Comparison of ENCODE assay signal across 8 cellular contexts in the genomic region with DNA sequence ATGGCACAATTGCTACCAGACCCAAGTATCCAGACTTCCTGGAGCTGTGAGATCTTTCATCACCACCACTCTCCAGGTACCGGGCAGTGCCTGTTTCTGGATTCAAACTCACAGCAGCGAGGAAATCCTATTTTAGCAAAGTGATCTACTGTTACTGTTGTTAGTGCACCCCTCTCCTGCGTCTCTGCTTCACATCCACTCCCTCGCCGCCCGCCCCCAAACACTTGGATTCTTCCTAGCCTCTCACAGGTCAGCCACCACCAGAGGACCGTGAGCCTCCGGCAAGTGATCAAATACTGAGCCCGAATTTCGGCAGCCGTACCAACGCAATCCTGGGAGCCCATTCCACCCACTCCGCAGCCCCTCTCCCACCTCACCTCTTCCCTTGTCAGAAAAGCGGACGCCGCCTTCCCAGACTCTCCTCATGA. TPM values are rescaled to one million over a fixed set of nuclear protein-coding genes. Genes with fewer than 3 reads are reported as not detected.
A peak's percentile ranks its signal among the peaks of the same experiment; 100 is the strongest.
DNase-seq lines count a peak whose midpoint lies in the region; ATAC-seq and TF ChIP-seq lines count a peak whose summit lies in the region.

No MANE protein-coding gene starts in this region.

- 0% methylated on average over 14 of the region's 16 CpGs for WGBS in esophagus muscularis mucosa

- DNase-seq in BE2C (peak; percentile 44), NCI-H82 treated with DMSO at 0.1 percent for 48 hours (lab: John Stamatoyannopoulos, UW; ENCODE audit: unreplicated experiment) (peak; percentile 66), esophagus muscularis mucosa (ENCODE audit: extremely low spot score) (peak; percentile 93), stromal cell of bone marrow (ENCODE audit: low read depth) (peak; percentile 50)
- peak; percentile 80 for DNase-seq in activated CD8-positive, alpha-beta memory T cell treated with anti-CD3 and anti-CD28 coated beads, Interleukin-2, amount 50 U/mL, for 48 hours

- TF ChIP-seq POLR2A in esophagus muscularis mucosa (IDR thresholded peaks at IDR 0.05; ENCODE audit: low read depth): no peak

- H3K27me3 ChIP-seq in BE2C (no peaks in the 10 kb centered on the region), esophagus muscularis mucosa (peaks cover 0 to 7% (median 0%) of the 10 kb centered on the region in 4 donors), muscle layer of duodenum (ENCODE audit: low read depth, low read length) (no peaks in the 10 kb centered on the region)

- ATAC-seq in GM18870 (IDR thresholded peaks at IDR 0.05; ENCODE audit: unreplicated experiment) (peak; percentile 27), HG03097 (IDR thresholded peaks at IDR 0.05; ENCODE audit: low FRiP score, unreplicated experiment) (peak; percentile 40)

- H3K9me3 ChIP-seq in BE2C (no peaks in the 10 kb centered on the region), esophagus muscularis mucosa (no peaks in the 10 kb centered on the region), muscle layer of duodenum (ENCODE audit: control insufficient read depth in 1 of 2, low read length in 2 of 2) (no peaks in the 10 kb centered on the region)

- intact Hi-C loops in esophagus muscularis mucosa (cut with DNase I): loop anchor here (5.0 kb wide), 1 partner anchor 87 kb away; a partner anchor contains a TSS

- H3K36me3 ChIP-seq in BE2C: peaks cover 2% of the 10 kb centered on the region
- peaks cover 0 to 8% (median 0%) of the 10 kb centered on the region in 4 donors for H3K36me3 ChIP-seq in esophagus muscularis mucosa
- H3K36me3 ChIP-seq in muscle layer of duodenum (ENCODE audit: control insufficient read depth in 1 of 2, insufficient read depth in 2 of 2, low read length in 2 of 2): peaks cover 6 to 8% of the 10 kb centered on the region in 2 donors

- no peak for TF ChIP-seq EP300 in esophagus muscularis mucosa (IDR thresholded peaks at IDR 0.05)

- H3K4me1 ChIP-seq in BE2C: no peaks in the 10 kb centered on the region
- peaks cover 10 to 28% (median 25%) of the 10 kb centered on the region in 4 donors for H3K4me1 ChIP-seq in esophagus muscularis mucosa
- peaks cover 4 to 20% of the 10 kb centered on the region in 2 donors for H3K4me1 ChIP-seq in muscle layer of duodenum (ENCODE audit: control insufficient read depth in 1 of 2, insufficient read depth in 2 of 2, low read length in 2 of 2)

- TF ChIP-seq CTCF in BE2C (IDR thresholded peaks at IDR 0.05; ENCODE audit: low read depth, low read length) (no peak), esophagus muscularis mucosa (IDR thresholded peaks at IDR 0.05) (peak in 1 of 3 experiments; percentile 9)

- H3K27ac ChIP-seq in esophagus muscularis mucosa (replicated peaks in 1 of 4) (peak overlapping the region; percentile 87 to 96 (median 90)), muscle layer of duodenum (ENCODE audit: low read length) (peak overlapping the region; percentile 99)

- peak overlapping the region; percentile 93 for H3K4me3 ChIP-seq in BE2C (ENCODE audit: low read depth, low read length)
- H3K4me3 ChIP-seq in esophagus muscularis mucosa: peak overlapping the region; percentile 60 to 75 (median 69)
- peak overlapping the region; percentile 83 to 91 for H3K4me3 ChIP-seq in muscle layer of duodenum (ENCODE audit: low read depth in 1 of 2, low read length in 2 of 2)

RNA-seq across cellular contexts. Expression of a gene that starts 0.5 kb away (rescaled TPM):
- 3.6 TPM for polyA plus RNA-seq in BE2C (2012; ENCODE audit: insufficient read depth, insufficient read length, low read depth)
- 1 to 10 TPM; 4.3 to 8.3 (median 5.7) TPM for total RNA-seq in esophagus muscularis mucosa

RNA-seq across cellular contexts. Expression of a gene that starts 0.6 kb away (rescaled TPM):
- polyA plus RNA-seq in BE2C (2012; ENCODE audit: insufficient read depth, insufficient read length, low read depth): 1.9 TPM
- total RNA-seq in esophagus muscularis mucosa: under 1 TPM in 3 of 4 donors, not detected in 1; 0.17 to 0.57 (median 0.42) TPM

Comparison
In these comparisons a context has a peak if more than half of its experiments do, and no peak if none do; other contexts are left out.
1. Peak in every context shown above with its lines: DNase-seq, ATAC-seq, H3K4me3 ChIP-seq and H3K27ac ChIP-seq.